In the genomic region with DNA sequence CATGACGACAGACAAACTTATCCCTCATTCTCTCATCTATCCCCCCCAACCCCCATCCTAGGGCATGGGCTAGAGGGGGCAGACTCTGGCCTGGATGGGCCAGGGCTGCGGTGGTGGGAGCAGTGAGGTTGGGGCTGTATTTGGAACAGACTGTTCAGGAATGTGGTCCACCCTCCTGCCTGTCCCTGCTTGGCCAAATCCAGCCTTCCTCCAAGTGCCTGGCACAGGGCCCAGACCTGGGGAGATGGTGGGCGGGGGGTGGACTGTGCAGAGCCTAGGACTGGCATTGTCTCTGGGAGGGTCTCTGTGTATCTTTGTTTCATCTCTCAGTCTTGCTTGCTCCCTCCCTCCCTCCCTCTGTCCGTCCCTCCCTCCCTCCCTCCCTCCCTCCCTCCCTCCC, we compare ENCODE assay signal across 2 cellular contexts.
TF ChIP-seq lines count a peak whose summit lies in the region.

No MANE protein-coding gene starts in this region.

TF ChIP-seq in Ishikawa, 13 proteins besides CTCF, POLR2A, EP300 and RAD21:
- TF ChIP-seq EGR1 (IDR thresholded peaks at IDR 0.05) (no peak), NFIC (IDR thresholded peaks at IDR 0.05) (peak; percentile 50; the same call in 1 of the 2 replicates), ZBTB7A (IDR thresholded peaks at IDR 0.05; ENCODE audit: low read depth) (no peak)

TF ChIP-seq in H1, 55 proteins besides CTCF, POLR2A, EP300 and RAD21:
- TF ChIP-seq SIN3A (conservative IDR thresholded peaks at IDR 0.05 in 1 of 2, IDR thresholded peaks at IDR 0.05 in 1 of 2; ENCODE audit: low read depth in 1 of 2, low read length in 2 of 2) (no peak), FOSL1 (IDR thresholded peaks at IDR 0.05; ENCODE audit: insufficient read depth, low read depth, low read length) (no peak), SP1 (IDR thresholded peaks at IDR 0.05; ENCODE audit: low read depth, low read length) (no peak), PHF8 (conservative IDR thresholded peaks at IDR 0.05; ENCODE audit: low read depth, low read length) (no peak), RFX5 (IDR thresholded peaks at IDR 0.05; ENCODE audit: borderline replicate concordance, low read depth, low read length) (no peak), HDAC6 (IDR thresholded peaks at IDR 0.05; ENCODE audit: low read depth, low read length) (no peak), SIRT6 (IDR thresholded peaks at IDR 0.05; ENCODE audit: low read length) (no peak), EGR1 (IDR thresholded peaks at IDR 0.05; ENCODE audit: borderline replicate concordance, low read depth, low read length) (no peak), TEAD4 (IDR thresholded peaks at IDR 0.05; ENCODE audit: low read depth, low read length) (no peak), YY1 (IDR thresholded peaks at IDR 0.05; ENCODE audit: low read depth, low read length) (no peak), SP4 (IDR thresholded peaks at IDR 0.05; ENCODE audit: low read length) (no peak), POLR2AphosphoS5 (IDR thresholded peaks at IDR 0.05; ENCODE audit: low read depth, low read length) (no peak)
